In genomic region chr17:5485270-5486205, GRCh38 we compare ENCODE assay signal across 8 cellular contexts. TPM values are rescaled to one million over a fixed set of nuclear protein-coding genes. Genes with fewer than 3 reads are reported as not detected.
DNase-seq lines count a peak whose midpoint lies in the region; ATAC-seq and TF ChIP-seq lines count a peak whose summit lies in the region.

TSS of gene DERL2 (minus strand) at chr17:5486178. CDS start at chr17:5486161, 17 bp downstream.

- no peak for TF ChIP-seq CTCF in choroid plexus epithelial cell (conservative IDR thresholded peaks at IDR 0.05; ENCODE audit: low read depth, low read length)

- peak; percentile 23 for ATAC-seq in HG02571 (IDR thresholded peaks at IDR 0.05; ENCODE audit: unreplicated experiment)
- ATAC-seq in left lobe of liver, result peak; percentile 6

- peak; percentile 81 for DNase-seq in NCI-H82 (lab: John Stamatoyannopoulos, UW)
- no peak for DNase-seq in NCI-H82 treated with DMSO at 0.1 percent for 48 hours (lab: John Stamatoyannopoulos, UW; ENCODE audit: unreplicated experiment)
- peak; percentile 63 for DNase-seq in NCI-H69 (lab: John Stamatoyannopoulos, UW)
- peak; percentile 34 for DNase-seq in choroid plexus epithelial cell (ENCODE audit: low read depth)
- no peak for DNase-seq in left lobe of liver (ENCODE audit: low spot score)
- DNase-seq in substantia nigra (lab: John Stamatoyannopoulos, UW), result peak in 2 of 49 donors; percentile 43 to 70
- DNase-seq in NCI-H2029 treated with DMSO at 0.1 percent for 48 hours (lab: John Stamatoyannopoulos, UW), result no peak

- H3K4me3 ChIP-seq in choroid plexus epithelial cell (ENCODE audit: low read depth, low read length), result peak within 1 kb of the TSS; percentile 93

- peak within 1 kb of the TSS; percentile 95 for H3K27ac ChIP-seq in substantia nigra (ENCODE audit: low read depth, low read length, poor library complexity, severe bottlenecking)

RNA-seq across cellular contexts. Expression of gene DERL2, which starts in this region (rescaled TPM):
- 49.9 TPM for total RNA-seq in left lobe of liver

Comparison
In these comparisons a context has a peak if more than half of its experiments do, and no peak if none do; other contexts are left out.
1. DNase-seq: peak in NCI-H82 (single experiment), NCI-H69 (single experiment) and choroid plexus epithelial cell (single experiment); none in NCI-H82 treated with DMSO at 0.1 percent for 48 hours (single experiment), left lobe of liver (single experiment) and NCI-H2029 treated with DMSO at 0.1 percent for 48 hours (single experiment).